24 cellular contexts compared by ENCODE assay signal in genomic region chr16:22081050-22081449, GRCh38. TPM values are rescaled to one million over a fixed set of nuclear protein-coding genes. Genes with fewer than 3 reads are reported as not detected.
"Had no signal": no experiment of that assay in that cellular context is flagged by ENCODE, and none has a peak within 500 bp of the region (broad histone marks: within the 10 kb centered on the region; RNA-seq: fewer than 3 reads in every experiment).

No MANE protein-coding gene starts in this region.

- DNase-seq: IMR-90, Karpas-422, KG1, MM.1S, NCI-H1092 treated with DMSO at 0.1 percent for 48 hours, NCI-H1436, NCI-H187, NCI-H2029, NCI-H2081 treated with DMSO at 0.1 percent for 48 hours, NCI-H2171, NCI-H226, NCI-H446, NCI-H510A, NCI-H524 treated with DMSO at 0.1 percent for 48 hours, NCI-H69, NCI-H774, PC-3, SHP77, SJCRH30 had no signal

- ATAC-seq: HepG2, Panc1, PC-3, SK-N-SH treated with all-trans-retinoic acid at 6 μM for 48 hours had no signal

RNA-seq across cellular contexts. Expression of gene VWA3A, which starts 11.3 kb away (rescaled TPM):
- total RNA-seq: HT1080, IMR-90, OCI-LY7, PC-3, SJCRH30 had no signal
